1 cellular context compared by ENCODE assay signal in the genomic region with DNA sequence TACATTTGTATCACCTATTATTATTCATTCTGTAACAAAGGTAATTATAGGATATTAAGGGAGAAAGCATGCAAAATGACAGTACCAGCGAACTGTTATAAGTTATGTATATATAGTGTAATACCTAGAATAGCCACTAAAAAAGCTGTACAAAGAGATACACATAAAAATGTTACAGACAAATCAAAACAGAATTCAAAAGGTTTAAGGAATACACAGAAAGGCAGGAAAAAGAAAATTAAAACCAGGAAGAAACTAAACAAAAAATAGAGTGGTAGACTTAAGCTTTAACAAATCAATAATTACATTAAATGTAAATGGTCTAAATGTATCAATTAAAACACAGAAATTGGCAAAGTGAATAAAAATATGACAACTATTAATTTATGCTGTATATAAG.
TF ChIP-seq lines count a peak whose summit lies in the region.

No MANE protein-coding gene starts in this region.

TF ChIP-seq in SK-N-SH, 30 proteins besides CTCF, POLR2A, EP300 and RAD21 (continued from another document):
- TF ChIP-seq, protein P1, sequence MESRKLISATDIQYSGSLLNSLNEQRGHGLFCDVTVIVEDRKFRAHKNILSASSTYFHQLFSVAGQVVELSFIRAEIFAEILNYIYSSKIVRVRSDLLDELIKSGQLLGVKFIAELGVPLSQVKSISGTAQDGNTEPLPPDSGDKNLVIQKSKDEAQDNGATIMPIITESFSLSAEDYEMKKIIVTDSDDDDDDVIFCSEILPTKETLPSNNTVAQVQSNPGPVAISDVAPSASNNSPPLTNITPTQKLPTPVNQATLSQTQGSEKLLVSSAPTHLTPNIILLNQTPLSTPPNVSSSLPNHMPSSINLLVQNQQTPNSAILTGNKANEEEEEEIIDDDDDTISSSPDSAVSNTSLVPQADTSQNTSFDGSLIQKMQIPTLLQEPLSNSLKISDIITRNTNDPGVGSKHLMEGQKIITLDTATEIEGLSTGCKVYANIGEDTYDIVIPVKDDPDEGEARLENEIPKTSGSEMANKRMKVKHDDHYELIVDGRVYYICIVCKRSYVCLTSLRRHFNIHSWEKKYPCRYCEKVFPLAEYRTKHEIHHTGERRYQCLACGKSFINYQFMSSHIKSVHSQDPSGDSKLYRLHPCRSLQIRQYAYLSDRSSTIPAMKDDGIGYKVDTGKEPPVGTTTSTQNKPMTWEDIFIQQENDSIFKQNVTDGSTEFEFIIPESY (IDR thresholded peaks at IDR 0.05; ENCODE audit: borderline replicate concordance, low read depth): no peak
- TF ChIP-seq RXRA (IDR thresholded peaks at IDR 0.05; ENCODE audit: borderline replicate concordance, low read depth) (no peak), POLR2AphosphoS5 (IDR thresholded peaks at IDR 0.05; ENCODE audit: low read depth, low read length) (no peak), JUND (IDR thresholded peaks at IDR 0.05) (no peak), RCOR1 (IDR thresholded peaks at IDR 0.05; ENCODE audit: low read length) (no peak), CHD2 (IDR thresholded peaks at IDR 0.05; ENCODE audit: low read length, partially characterized antibody) (no peak)
- TF ChIP-seq, protein P2, sequence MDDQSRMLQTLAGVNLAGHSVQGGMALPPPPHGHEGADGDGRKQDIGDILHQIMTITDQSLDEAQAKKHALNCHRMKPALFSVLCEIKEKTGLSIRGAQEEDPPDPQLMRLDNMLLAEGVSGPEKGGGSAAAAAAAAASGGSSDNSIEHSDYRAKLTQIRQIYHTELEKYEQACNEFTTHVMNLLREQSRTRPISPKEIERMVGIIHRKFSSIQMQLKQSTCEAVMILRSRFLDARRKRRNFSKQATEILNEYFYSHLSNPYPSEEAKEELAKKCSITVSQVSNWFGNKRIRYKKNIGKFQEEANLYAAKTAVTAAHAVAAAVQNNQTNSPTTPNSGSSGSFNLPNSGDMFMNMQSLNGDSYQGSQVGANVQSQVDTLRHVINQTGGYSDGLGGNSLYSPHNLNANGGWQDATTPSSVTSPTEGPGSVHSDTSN (IDR thresholded peaks at IDR 0.05): no peak
